ENCODE assay signal across 13 cellular contexts in genomic region chr17:57211543-57211942, GRCh38. TPM values are rescaled to one million over a fixed set of nuclear protein-coding genes. Genes with fewer than 3 reads are reported as not detected.
DNase-seq lines count a peak whose midpoint lies in the region; ATAC-seq and TF ChIP-seq lines count a peak whose summit lies in the region.
"Had no signal": no experiment of that assay in that cellular context is flagged by ENCODE, and none has a peak within 500 bp of the region (broad histone marks: within the 10 kb centered on the region; RNA-seq: fewer than 3 reads in every experiment).

No MANE protein-coding gene starts in this region.

- intact Hi-C loops in Right ventricle myocardium inferior (cut with DNase I) (no loop called here), dorsolateral prefrontal cortex (cut with DNase I) (no loop called here)

- ATAC-seq in RWPE2 (ENCODE audit: low read depth) (peak; percentile 54), Right ventricle myocardium inferior (no peak)

- peak; percentile 12 for DNase-seq in Caki2 (ENCODE audit: low read depth)
- DNase-seq in HT-29 (ENCODE audit: low spot score), result peak; percentile 42
- DNase-seq in RWPE2 (ENCODE audit: low spot score), result no peak
- DNase-seq in glomerular visceral epithelial cell (ENCODE audit: extremely low spot score), result peak; percentile 15
- no peak for DNase-seq in Right ventricle myocardium inferior (ENCODE audit: missing footprints)
- no peak for DNase-seq in T-helper 9 cell
- no peak for DNase-seq in dorsolateral prefrontal cortex
- DNase-seq in T-helper 2 cell, result no peak
- DNase-seq: activated naive CD4-positive, alpha-beta T cell treated with Interleukin-2 at 50 U/mL for 16 hours; C1 segment of cervical spinal cord; GOT3; NCI-H446 treated with DMSO at 0.1 percent for 48 hours; spleen had no signal

- TF ChIP-seq CTCF in RWPE2 (IDR thresholded peaks at IDR 0.05; ENCODE audit: poor library complexity, severe bottlenecking) (no peak), dorsolateral prefrontal cortex (IDR thresholded peaks at IDR 0.05 in 54 of 56, conservative IDR thresholded peaks at IDR 0.05 in 2 of 56; ENCODE audit: low read depth in 1 of 56, partially characterized antibody in 56 of 56) (no peak)

- no peaks in the 10 kb centered on the region for H3K36me3 ChIP-seq in RWPE2 (ENCODE audit: low read depth)
- H3K36me3 ChIP-seq: spleen had no signal

- H3K27me3 ChIP-seq in RWPE2 (ENCODE audit: insufficient read depth, poor library complexity, severe bottlenecking) (no peaks in the 10 kb centered on the region), dorsolateral prefrontal cortex (peaks cover 0 to 4% (median 0%) of the 10 kb centered on the region in 45 donors)

- H3K4me1 ChIP-seq in RWPE2 (ENCODE audit: insufficient read depth, poor library complexity, severe bottlenecking), result peaks cover 65% of the 10 kb centered on the region
- H3K4me1 ChIP-seq: spleen had no signal

- H3K4me3 ChIP-seq in RWPE2 (ENCODE audit: severe bottlenecking) (no peak overlapping the region), dorsolateral prefrontal cortex (no peak overlapping the region)
- H3K4me3 ChIP-seq: spleen had no signal

- H3K27ac ChIP-seq in RWPE2 (ENCODE audit: poor library complexity, severe bottlenecking) (peak overlapping the region; percentile 96), dorsolateral prefrontal cortex (no peak overlapping the region)
- H3K27ac ChIP-seq: spleen had no signal

- in situ Hi-C loops in Caki2 (cut with HindIII; ENCODE audit: low pct_unique_long_range_greater_than_20kb, low sequenced_read_pairs), result no loop called here

- H3K9me3 ChIP-seq in RWPE2 (ENCODE audit: severe bottlenecking), result peaks cover 8% of the 10 kb centered on the region

RNA-seq across cellular contexts. Expression of gene MSI2, which starts 44.8 kb away (rescaled TPM):
- 37.1 and 67.1 TPM in 2 replicates for total RNA-seq in Caki2 (2014; rRNA removed; shearing (Covaris generic); ENCODE audit: low replicate concordance)
- 55.8 and 61.2 TPM in 2 replicates for total RNA-seq in HT-29 (2014; rRNA removed; shearing (Covaris generic))
- total RNA-seq in Right ventricle myocardium inferior, result 96.8 TPM
- total RNA-seq in dorsolateral prefrontal cortex, result 100 to 1,000 TPM in 115 of 120 experiments, 10 to 100 TPM in 5; 86.3 to 279 (median 141) TPM

Comparison
In these comparisons a context has a peak if more than half of its experiments do, and no peak if none do; other contexts are left out.
1. DNase-seq: peak in Caki2 (single experiment), HT-29 (single experiment) and glomerular visceral epithelial cell (single experiment); none in RWPE2 (single experiment), Right ventricle myocardium inferior (single experiment), T-helper 9 cell (single experiment), dorsolateral prefrontal cortex (0 of 10) and T-helper 2 cell (0 of 5).